ENCODE assay signal across 15 cellular contexts in the genomic region with DNA sequence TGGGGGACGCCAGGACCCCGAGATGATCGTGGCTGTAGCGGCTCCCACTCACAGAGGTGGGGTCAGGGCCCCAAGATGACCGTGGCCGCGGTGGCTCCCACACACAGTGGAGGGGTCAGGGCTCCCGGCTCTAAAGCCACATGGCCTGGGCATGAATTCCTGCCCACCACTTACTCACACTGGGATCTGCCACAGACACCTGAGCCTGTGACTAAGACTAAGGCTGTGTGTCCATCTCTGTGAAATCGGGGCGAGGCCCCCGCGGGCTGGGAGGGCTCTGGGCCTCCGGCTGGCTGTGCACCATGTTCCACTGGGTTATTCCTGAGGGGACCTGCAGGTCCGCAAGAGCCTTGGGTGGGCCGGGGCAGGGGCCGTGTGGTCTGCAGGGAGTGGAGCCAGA.
"Had no signal": no experiment of that assay in that cellular context is flagged by ENCODE, and none has a peak within 500 bp of the region (broad histone marks: within the 10 kb centered on the region; RNA-seq: fewer than 3 reads in every experiment).

No MANE protein-coding gene starts in this region.

- H3K4me3 ChIP-seq: adrenal gland, left lung, mucosa of descending colon, ovary, thoracic aorta, upper lobe of right lung had no signal

- ATAC-seq: activated CD4-positive, alpha-beta T cell treated with anti-CD3 and anti-CD28 coated beads for 36 hours; left lung; mucosa of descending colon; sciatic nerve; upper lobe of right lung had no signal

- H3K27me3 ChIP-seq: adrenal gland, left lung, ovary, upper lobe of right lung had no signal

- H3K4me1 ChIP-seq: left lung, upper lobe of right lung had no signal

- H3K9me3 ChIP-seq: adrenal gland, left lung, mucosa of descending colon, ovary, thoracic aorta, upper lobe of right lung had no signal

- H3K27ac ChIP-seq: adrenal gland, left lung, ovary, thoracic aorta, upper lobe of right lung had no signal

- DNase-seq: activated CD4-positive, alpha-beta memory T cell treated with anti-CD3 and anti-CD28 coated beads, Interleukin-2, amount 10 ng/mL, durations not matched to agents 7 days and 5 days; activated CD4-positive, alpha-beta T cell treated with anti-CD3 and anti-CD28 coated beads for 36 hours; activated naive CD4-positive, alpha-beta T cell treated with anti-CD3 and anti-CD28 coated beads, Interleukin-2, amount 50 U/mL, for 16 hours; activated T-cell treated with anti-CD3 and anti-CD28 coated beads, Interleukin-2, amount 50 U/mL, for 24 hours; adrenal gland; caudate nucleus; left lung; mucosa of descending colon; ovary; T-helper 2 cell; upper lobe of right lung had no signal

- FAIRE-seq: colon, keratinocyte had no signal

- H3K36me3 ChIP-seq: adrenal gland, left lung, ovary, thoracic aorta, upper lobe of right lung had no signal
